In genomic region chr2:208496129-208496528, GRCh38 we compare ENCODE assay signal across 26 cellular contexts.
"Had no signal": no experiment of that assay in that cellular context is flagged by ENCODE, and none has a peak within 500 bp of the region (broad histone marks: within the 10 kb centered on the region; RNA-seq: fewer than 3 reads in every experiment).

No MANE protein-coding gene starts in this region.

- H3K27me3 Mint-ChIP-seq: progenitor cell of endocrine pancreas; stimulated activated memory B cell treated with anti-CD40 and anti-IgM and Interleukin-4, amounts not matched to agents 10 μg/mL and 1 μg/mL and 100 μg/mL, for 72 hours had no signal

- H3K4me3 Mint-ChIP-seq: mesothelial cell of epicardium; natural killer cell; nephron progenitor cell; stimulated activated memory B cell treated with anti-CD40 and anti-IgM and Interleukin-4, amounts not matched to agents 10 μg/mL and 1 μg/mL and 100 μg/mL, for 72 hours had no signal

- H3K27ac ChIP-seq: left ventricle myocardium inferior, ovary, right atrium auricular region, right lobe of liver, stomach, testis, tibial artery, upper lobe of right lung had no signal

- H3K27ac Mint-ChIP-seq: mesothelial cell of epicardium; naive B cell; natural killer cell; nephron progenitor cell; progenitor cell of endocrine pancreas; stimulated activated memory B cell treated with anti-CD40 and anti-IgM and Interleukin-4, amounts not matched to agents 10 μg/mL and 1 μg/mL and 100 μg/mL, for 72 hours had no signal

- H3K36me3 ChIP-seq: left ventricle myocardium inferior, ovary, right atrium auricular region, right lobe of liver, stomach, tibial artery, upper lobe of right lung had no signal

- H3K4me3 ChIP-seq: left ventricle myocardium inferior, lung, ovary, right atrium auricular region, right lobe of liver, smooth muscle cell, stomach, testis, tibial artery, upper lobe of right lung had no signal

- H3K27me3 ChIP-seq: ovary, right atrium auricular region, right lobe of liver, stomach, testis, tibial artery, upper lobe of right lung had no signal

- H3K36me3 Mint-ChIP-seq: mesothelial cell of epicardium; naive B cell; natural killer cell; stimulated activated memory B cell treated with anti-CD40 and anti-IgM and Interleukin-4, amounts not matched to agents 10 μg/mL and 1 μg/mL and 100 μg/mL, for 72 hours had no signal

- H3K9me3 Mint-ChIP-seq: mesothelial cell of epicardium; natural killer cell; nephron progenitor cell; stimulated activated memory B cell treated with anti-CD40 and anti-IgM and Interleukin-4, amounts not matched to agents 10 μg/mL and 1 μg/mL and 100 μg/mL, for 72 hours had no signal

- H3K4me1 Mint-ChIP-seq: naive B cell; natural killer cell; stimulated activated memory B cell treated with anti-CD40 and anti-IgM and Interleukin-4, amounts not matched to agents 10 μg/mL and 1 μg/mL and 100 μg/mL, for 72 hours had no signal

- H3K4me2 ChIP-seq: smooth muscle cell had no signal

- FAIRE-seq: urothelium cell line had no signal

- H3K4me1 ChIP-seq: left ventricle myocardium inferior, right atrium auricular region, right lobe of liver, stomach, testis, tibial artery, upper lobe of right lung had no signal

- ATAC-seq: natural killer cell; right lobe of liver; stimulated activated memory B cell treated with anti-CD40 and anti-IgM and Interleukin-4, amounts not matched to agents 10 μg/mL and 1 μg/mL and 100 μg/mL, for 72 hours; stimulated activated naive CD8-positive, alpha-beta T cell treated with anti-CD3 and anti-CD28 coated beads, Interleukin-15, Interleukin-2, amounts not matched to agents 100 U/mL and 50 U/mL, for 24 hours; upper lobe of right lung had no signal

- H3K9me3 ChIP-seq: left ventricle myocardium inferior, ovary, right atrium auricular region, right lobe of liver, stomach, testis, tibial artery, upper lobe of right lung had no signal

- DNase-seq: hypothalamus; islet precursor cell; left ventricle myocardium inferior; mesendoderm; naive B cell; natural killer cell; nephron progenitor cell; ovary; right lobe of liver; stimulated activated CD4-positive, alpha-beta T cell treated with anti-CD3 and anti-CD28 coated beads, Interleukin-1b, Interleukin-23, amount 100 ng/mL, for 48 hours; stimulated activated CD4-positive, alpha-beta T cell treated with anti-CD3 and anti-CD28 coated beads, Interleukin-2, amount 100 ng/mL, for 48 hours; stimulated activated CD4-positive, alpha-beta T cell treated with anti-CD3 and anti-CD28 coated beads, Interleukin-4, amount 100 ng/mL, for 4 hours; stimulated activated CD8-positive, alpha-beta memory T cell treated with anti-CD3 and anti-CD28 coated beads, Interleukin-4, amount 100 ng/mL, for 48 hours; stimulated activated naive CD8-positive, alpha-beta T cell treated with anti-CD3 and anti-CD28 coated beads, Interleukin-15, Interleukin-2, amounts not matched to agents 100 U/mL and 50 U/mL, for 24 hours; stomach; testis; tibial artery; trophoblast cell; upper lobe of right lung had no signal
